30 cellular contexts compared by ENCODE assay signal in genomic region chr7:104271948-104272347, GRCh38. TPM values are rescaled to one million over a fixed set of nuclear protein-coding genes. Genes with fewer than 3 reads are reported as not detected.
"Had no signal": no experiment of that assay in that cellular context is flagged by ENCODE, and none has a peak within 500 bp of the region (broad histone marks: within the 10 kb centered on the region; RNA-seq: fewer than 3 reads in every experiment).

No MANE protein-coding gene starts in this region.

- H3K27me3 ChIP-seq: MG63, SJCRH30 had no signal

- H3K27ac ChIP-seq: KMS-11, PC-9, RWPE1, SJCRH30, SK-N-MC had no signal

- H3K9me3 ChIP-seq: MG63, SJCRH30 had no signal

- H3K9ac ChIP-seq: KMS-11 had no signal

- H3K4me1 ChIP-seq: SJCRH30 had no signal

- ATAC-seq: Panc1, Right ventricle myocardium inferior had no signal

- H3K4me3 ChIP-seq: MG63, PC-9, SJCRH30, SK-N-MC had no signal

- DNase-seq: Karpas-422, MG63, NCI-H1048, NCI-H1105 treated with DMSO at 0.1 percent for 48 hours, NCI-H1436, NCI-H146, NCI-H1694, NCI-H2029 treated with DMSO at 0.1 percent for 48 hours, NCI-H2081 treated with DMSO at 0.1 percent for 48 hours, NCI-H2171 treated with DMSO at 0.1 percent for 48 hours, NCI-H2227 treated with DMSO at 0.1 percent for 48 hours, NCI-H345, NCI-H446, NCI-H524 treated with DMSO at 0.1 percent for 48 hours, NCI-H526 treated with DMSO at 0.1 percent for 48 hours, NCI-H774, PC-9, SHP77, SIG-M5, SJCRH30 had no signal

- H3K36me3 ChIP-seq: MG63, SJCRH30 had no signal

RNA-seq across cellular contexts. Expression of gene LHFPL3, which starts 56.5 kb away (rescaled TPM):
- total RNA-seq: LHCN-M2, M059J, NCI-H460, OCI-LY7, PC-9, Right ventricle myocardium inferior, RPMI7951 had no signal
